In genomic region chr2:219116776-219117646, GRCh38 we compare ENCODE assay signal across 29 cellular contexts. TPM values are rescaled to one million over a fixed set of nuclear protein-coding genes. Genes with fewer than 3 reads are reported as not detected.
DNase-seq lines count a peak whose midpoint lies in the region; TF ChIP-seq lines count a peak whose summit lies in the region.
"Had no signal": no experiment of that assay in that cellular context is flagged by ENCODE, and none has a peak within 500 bp of the region (broad histone marks: within the 10 kb centered on the region; RNA-seq: fewer than 3 reads in every experiment).

No MANE protein-coding gene starts in this region.

- WGBS in hepatocyte (ENCODE audit: low lambda C conversion rate, missing lambda C conversion rate), result 48% methylated on average over 8 of the region's 8 CpGs

- H3K79me2 ChIP-seq in hepatocyte, result peaks cover 52% of the 10 kb centered on the region

- H3K4me1 ChIP-seq in hepatocyte (ENCODE audit: insufficient read depth), result peaks cover 43% of the 10 kb centered on the region
- H3K4me1 ChIP-seq: sigmoid colon had no signal

- H3K27me3 ChIP-seq in hepatocyte, result no peaks in the 10 kb centered on the region
- H3K27me3 ChIP-seq: heart left ventricle, sigmoid colon, vagina had no signal

- H3K9me2 ChIP-seq in hepatocyte (replicated peaks; ENCODE audit: insufficient read depth), result no peaks in the 10 kb centered on the region

- TF ChIP-seq CTCF in hepatocyte (IDR thresholded peaks at IDR 0.05; ENCODE audit: poor library complexity) (no peak), endothelial cell (IDR thresholded peaks at IDR 0.05; ENCODE audit: unreplicated experiment) (no peak)

- peak; percentile 24 for DNase-seq in COLO668 (lab: John Stamatoyannopoulos, UW; ENCODE audit: unreplicated experiment)
- peak; percentile 28 for DNase-seq in NCI-H510A (lab: John Stamatoyannopoulos, UW)
- peak; percentile 15 for DNase-seq in hepatocyte (ENCODE audit: low spot score)
- peak; percentile 13 for DNase-seq in myocyte (ENCODE audit: low read depth)
- DNase-seq in NCI-H345 (lab: John Stamatoyannopoulos, UW), result no peak
- DNase-seq in activated naive CD8-positive, alpha-beta T cell treated with anti-CD3 and anti-CD28 coated beads for 36 hours, result no peak
- DNase-seq in DMS 273 (lab: John Stamatoyannopoulos, UW; ENCODE audit: unreplicated experiment), result no peak
- DNase-seq in endothelial cell (ENCODE audit: low spot score), result no peak
- DNase-seq: activated CD8-positive, alpha-beta T cell treated with anti-CD3 and anti-CD28 coated beads, Interleukin-2, amount 10 ng/mL, durations not matched to agents 7 days and 5 days; DMS 273 treated with DMSO at 0.1 percent for 48 hours; GOT3; heart left ventricle; Kasumi-1; mesenchymal stem cell; NCI-H1436 treated with DMSO at 0.1 percent for 48 hours; NCI-H69; posterior cingulate gyrus; sigmoid colon; stimulated activated naive B cell treated with anti-CD40 and anti-IgM and Interleukin-4, amounts not matched to agents 10 μg/mL and 1 μg/mL and 100 μg/mL, for 72 hours; T-helper 2 cell had no signal

- H3K9me3 Mint-ChIP-seq in activated naive CD8-positive, alpha-beta T cell treated with anti-CD3 and anti-CD28 coated beads for 36 hours, result no peaks in the 10 kb centered on the region
- no peaks in the 10 kb centered on the region for H3K9me3 Mint-ChIP-seq in endothelial cell (ENCODE audit: unreplicated experiment)
- H3K9me3 Mint-ChIP-seq: activated T-helper 2 cell treated with anti-CD3 and anti-CD28 coated beads, Interferon-gamma antibody, Interleukin-2, Interleukin-4, amounts not matched to agents 10 μg/mL and 5 μg/mL and 100 μg/mL, durations not matched to agents 14 hours and 24 hours and 36 hours; stimulated activated naive B cell treated with anti-CD40 and anti-IgM and Interleukin-4, amounts not matched to agents 10 μg/mL and 1 μg/mL and 100 μg/mL, for 72 hours had no signal

- no peak overlapping the region for H2AFZ ChIP-seq in hepatocyte

- H3K4me1 Mint-ChIP-seq in activated naive CD8-positive, alpha-beta T cell treated with anti-CD3 and anti-CD28 coated beads for 36 hours, result peaks cover 8% of the 10 kb centered on the region
- H3K4me1 Mint-ChIP-seq in endothelial cell (ENCODE audit: unreplicated experiment), result peaks cover 4% of the 10 kb centered on the region

- H3K36me3 ChIP-seq in hepatocyte (replicated peaks; ENCODE audit: insufficient read depth, low read depth), result no peaks in the 10 kb centered on the region
- H3K36me3 ChIP-seq: heart left ventricle, sigmoid colon, vagina had no signal

- no peaks in the 10 kb centered on the region for H3K9me3 ChIP-seq in hepatocyte (ENCODE audit: low read depth)
- H3K9me3 ChIP-seq: heart left ventricle, sigmoid colon, vagina had no signal

- no peaks in the 10 kb centered on the region for H3K36me3 Mint-ChIP-seq in activated naive CD8-positive, alpha-beta T cell treated with anti-CD3 and anti-CD28 coated beads for 36 hours
- no peaks in the 10 kb centered on the region for H3K36me3 Mint-ChIP-seq in endothelial cell (ENCODE audit: low read depth, unreplicated experiment)

- H3K27me3 Mint-ChIP-seq in activated naive CD8-positive, alpha-beta T cell treated with anti-CD3 and anti-CD28 coated beads for 36 hours, result no peaks in the 10 kb centered on the region
- peaks cover 2% of the 10 kb centered on the region for H3K27me3 Mint-ChIP-seq in endothelial cell (ENCODE audit: unreplicated experiment)
- H3K27me3 Mint-ChIP-seq: activated naive CD8-positive, alpha-beta T cell; stimulated activated naive B cell treated with anti-CD40 and anti-IgM and Interleukin-4, amounts not matched to agents 10 μg/mL and 1 μg/mL and 100 μg/mL, for 72 hours had no signal

- no peaks in the 10 kb centered on the region for H4K20me1 ChIP-seq in hepatocyte (ENCODE audit: insufficient read depth, poor library complexity, severe bottlenecking)

- no peak overlapping the region for H3K4me3 Mint-ChIP-seq in activated naive CD8-positive, alpha-beta T cell treated with anti-CD3 and anti-CD28 coated beads for 36 hours
- H3K4me3 Mint-ChIP-seq in endothelial cell (ENCODE audit: unreplicated experiment), result no peak overlapping the region
- H3K4me3 Mint-ChIP-seq: activated CD8-positive, alpha-beta T cell treated with anti-CD3 and anti-CD28 coated beads, Interleukin-2, amount 10 ng/mL, durations not matched to agents 7 days and 5 days; activated naive CD8-positive, alpha-beta T cell; stimulated activated naive B cell treated with anti-CD40 and anti-IgM and Interleukin-4, amounts not matched to agents 10 μg/mL and 1 μg/mL and 100 μg/mL, for 72 hours had no signal

- peak overlapping the region; percentile 40 for H3K4me2 ChIP-seq in hepatocyte

- H3K27ac Mint-ChIP-seq in activated naive CD8-positive, alpha-beta T cell treated with anti-CD3 and anti-CD28 coated beads for 36 hours, result no peak overlapping the region
- no peak overlapping the region for H3K27ac Mint-ChIP-seq in endothelial cell (ENCODE audit: unreplicated experiment)
- H3K27ac Mint-ChIP-seq: activated CD8-positive, alpha-beta T cell treated with anti-CD3 and anti-CD28 coated beads, Interleukin-2, amount 10 ng/mL, durations not matched to agents 7 days and 5 days; activated naive CD8-positive, alpha-beta T cell; activated T-helper 2 cell treated with anti-CD3 and anti-CD28 coated beads, Interferon-gamma antibody, Interleukin-2, Interleukin-4, amounts not matched to agents 10 μg/mL and 5 μg/mL and 100 μg/mL, durations not matched to agents 14 hours and 24 hours and 36 hours; stimulated activated naive B cell treated with anti-CD40 and anti-IgM and Interleukin-4, amounts not matched to agents 10 μg/mL and 1 μg/mL and 100 μg/mL, for 72 hours had no signal

- H3K4me3 ChIP-seq in hepatocyte, result no peak overlapping the region
- H3K4me3 ChIP-seq: heart left ventricle, sigmoid colon, SK-N-MC, vagina had no signal

- H3K27ac ChIP-seq in hepatocyte, result peak overlapping the region; percentile 62
- H3K27ac ChIP-seq: heart left ventricle, HL-60, sigmoid colon, SK-N-MC, vagina had no signal

RNA-seq across cellular contexts. Expression of gene NHEJ1, which starts 43.6 kb away (rescaled TPM):
- total RNA-seq in hepatocyte, result 27.8 and 28.2 TPM in 2 replicates
- 18.1 and 18.2 TPM in 2 replicates for polyA plus RNA-seq in hepatocyte
- total RNA-seq in myocyte, result 13.6 and 14.3 TPM in 2 replicates
- polyA plus RNA-seq in myocyte (2012), result 5.5 TPM
- 10 to 100 TPM; 19.8 to 21.1 TPM for total RNA-seq in activated naive CD8-positive, alpha-beta T cell treated with anti-CD3 and anti-CD28 coated beads for 36 hours
- total RNA-seq in endothelial cell (ENCODE audit: unreplicated experiment), result 11.1 TPM

RNA-seq across cellular contexts. Expression of gene SLC23A3, which starts 52.8 kb away (rescaled TPM):
- total RNA-seq in hepatocyte (1.4 and 1.5 TPM in 2 replicates), myocyte (0.26 TPM in 1 of 2 replicates, not detected in the other), endothelial cell (ENCODE audit: unreplicated experiment) (1.7 TPM)
- polyA plus RNA-seq in hepatocyte, result 0.80 and 1.1 TPM in 2 replicates
- 0.90 TPM for polyA plus RNA-seq in myocyte (2012)
- 1 to 10 TPM in 1 of 2 experiments, under 1 TPM in 1; 0.92 to 1.1 TPM for total RNA-seq in activated naive CD8-positive, alpha-beta T cell treated with anti-CD3 and anti-CD28 coated beads for 36 hours
- total RNA-seq: RPMI7951, temporal lobe had no signal

RNA-seq across cellular contexts. Expression of gene IHH, which starts 56.3 kb away (rescaled TPM):
- 23.0 and 23.1 TPM in 2 replicates for total RNA-seq in hepatocyte
- 27.7 and 36.3 TPM in 2 replicates for polyA plus RNA-seq in hepatocyte
- total RNA-seq in myocyte, result not detected in 2 replicates
- polyA plus RNA-seq in myocyte (2012), result not detected
- total RNA-seq in activated naive CD8-positive, alpha-beta T cell treated with anti-CD3 and anti-CD28 coated beads for 36 hours, result not detected
- total RNA-seq in endothelial cell (ENCODE audit: unreplicated experiment), result not detected
- total RNA-seq: activated CD8-positive, alpha-beta T cell treated with anti-CD3 and anti-CD28 coated beads, Interleukin-2, amount 10 ng/mL, durations not matched to agents 7 days and 5 days; activated T-helper 2 cell treated with anti-CD3 and anti-CD28 coated beads, Interferon-gamma antibody, Interleukin-2, Interleukin-4, amounts not matched to agents 10 μg/mL and 5 μg/mL and 100 μg/mL, durations not matched to agents 14 hours and 24 hours and 36 hours; astrocyte; endothelial cell of umbilical vein; heart left ventricle; RPMI7951; sigmoid colon; vagina had no signal
- polyA plus RNA-seq: heart left ventricle had no signal

RNA-seq across cellular contexts. Expression of gene CNPPD1, which starts 59.7 kb away (rescaled TPM):
- total RNA-seq in hepatocyte (25.8 and 34.0 TPM in 2 replicates), myocyte (28.9 and 35.2 TPM in 2 replicates), endothelial cell (ENCODE audit: unreplicated experiment) (47.1 TPM)
- 49.4 and 50.8 TPM in 2 replicates for polyA plus RNA-seq in hepatocyte
- 50.0 TPM for polyA plus RNA-seq in myocyte (2012)
- total RNA-seq in activated naive CD8-positive, alpha-beta T cell treated with anti-CD3 and anti-CD28 coated beads for 36 hours, result 10 to 100 TPM; 44.1 to 50.2 TPM

Comparison
In these comparisons a context has a peak if more than half of its experiments do, and no peak if none do; other contexts are left out.
1. DNase-seq: peak in COLO668 (single experiment), NCI-H510A (single experiment), hepatocyte (single experiment) and myocyte (single experiment); none in NCI-H345 (single experiment), activated naive CD8-positive, alpha-beta T cell treated with anti-CD3 and anti-CD28 coated beads for 36 hours (single experiment), DMS 273 (single experiment) and endothelial cell (single experiment).
2. RNA of gene IHH, which starts 56.3 kb away (total RNA-seq): 23.0 to 23.1 TPM in hepatocyte; not detected in myocyte, not detected in activated naive CD8-positive, alpha-beta T cell treated with anti-CD3 and anti-CD28 coated beads for 36 hours and not detected in endothelial cell (single experiment); every median in the first group is over 10 times any median in the second.